1 cellular context compared by ENCODE assay signal in genomic region chr15:74817370-74817737, GRCh38.
TF ChIP-seq lines count a peak whose summit lies in the region.

No MANE protein-coding gene starts in this region.

TF ChIP-seq in endothelial cell of umbilical vein, 7 proteins besides CTCF, POLR2A, EP300 and RAD21:
- no peak for TF ChIP-seq POLR2AphosphoS5 (IDR thresholded peaks at IDR 0.05; ENCODE audit: insufficient read depth, low read depth, low read length)
- no peak for TF ChIP-seq JUN (IDR thresholded peaks at IDR 0.05; ENCODE audit: borderline replicate concordance, insufficient read depth, insufficient read length, low read depth)
- TF ChIP-seq EZH2 (IDR thresholded peaks at IDR 0.05; ENCODE audit: borderline replicate concordance, low read depth, low read length, severe bottlenecking): no peak
- no peak for TF ChIP-seq MAX (IDR thresholded peaks at IDR 0.05; ENCODE audit: insufficient read depth, insufficient read length)
- TF ChIP-seq FOS (IDR thresholded peaks at IDR 0.05; ENCODE audit: borderline replicate concordance, insufficient read depth, low read length): no peak
- no peak for TF ChIP-seq MYC (IDR thresholded peaks at IDR 0.05; ENCODE audit: low read depth, low read length)
- TF ChIP-seq GATA2 (IDR thresholded peaks at IDR 0.05; ENCODE audit: insufficient read depth, insufficient read length, low read depth, low read length): no peak
